1 cellular context compared by ENCODE assay signal in the genomic region with DNA sequence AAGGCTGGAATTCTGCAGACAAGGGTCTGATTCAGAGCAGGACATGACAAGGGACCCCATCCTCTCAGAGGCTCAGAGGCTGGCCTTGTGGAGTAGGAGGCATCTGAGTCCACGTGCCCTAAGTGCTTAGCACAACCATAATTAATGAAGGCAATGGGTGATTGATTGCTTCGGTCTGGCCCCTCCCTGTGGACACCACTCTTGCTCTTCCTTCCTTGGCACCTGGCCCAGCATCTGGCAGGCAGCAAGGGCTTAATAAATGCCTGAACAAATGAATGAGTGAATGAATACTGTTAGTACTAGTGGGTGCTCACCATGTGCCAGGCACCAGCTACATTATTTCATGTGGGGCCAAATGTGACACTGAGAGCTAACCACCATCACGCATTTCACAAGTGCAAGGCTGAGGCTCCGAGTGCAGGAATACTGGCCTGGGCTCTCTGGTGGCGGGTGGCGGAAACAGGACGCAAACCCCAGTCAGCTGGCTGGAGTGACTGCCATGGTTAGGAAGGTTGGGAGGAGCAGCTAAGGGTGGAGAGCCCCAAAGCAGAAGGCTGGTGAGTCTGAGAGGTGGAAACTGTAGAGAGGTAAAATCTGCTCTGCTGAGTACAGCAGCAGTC.
TF ChIP-seq lines count a peak whose summit lies in the region.

No MANE protein-coding gene starts in this region.

TF ChIP-seq in H1, 55 proteins besides CTCF, POLR2A, EP300 and RAD21:
- TF ChIP-seq, protein P1, sequence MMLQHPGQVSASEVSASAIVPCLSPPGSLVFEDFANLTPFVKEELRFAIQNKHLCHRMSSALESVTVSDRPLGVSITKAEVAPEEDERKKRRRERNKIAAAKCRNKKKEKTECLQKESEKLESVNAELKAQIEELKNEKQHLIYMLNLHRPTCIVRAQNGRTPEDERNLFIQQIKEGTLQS (IDR thresholded peaks at IDR 0.05; ENCODE audit: insufficient read depth, low read depth, low read length): no peak
- no peak for TF ChIP-seq SP4 (IDR thresholded peaks at IDR 0.05; ENCODE audit: low read length)
- no peak for TF ChIP-seq FOSL1 (IDR thresholded peaks at IDR 0.05; ENCODE audit: insufficient read depth, low read depth, low read length)
- TF ChIP-seq KDM1A (IDR thresholded peaks at IDR 0.05; ENCODE audit: borderline replicate concordance, low read length): no peak
- no peak for TF ChIP-seq MAX (IDR thresholded peaks at IDR 0.05)
- no peak for TF ChIP-seq TEAD4 (IDR thresholded peaks at IDR 0.05; ENCODE audit: low read depth, low read length)
- TF ChIP-seq RFX5 (IDR thresholded peaks at IDR 0.05; ENCODE audit: borderline replicate concordance, low read depth, low read length): no peak
- TF ChIP-seq BCL11A (IDR thresholded peaks at IDR 0.05; ENCODE audit: low read depth in 2 of 2, low read length in 2 of 2): no peak
TF ChIP-seq in H1: peak in this region for 0.
